17 cellular contexts compared by ENCODE assay signal in the genomic region with DNA sequence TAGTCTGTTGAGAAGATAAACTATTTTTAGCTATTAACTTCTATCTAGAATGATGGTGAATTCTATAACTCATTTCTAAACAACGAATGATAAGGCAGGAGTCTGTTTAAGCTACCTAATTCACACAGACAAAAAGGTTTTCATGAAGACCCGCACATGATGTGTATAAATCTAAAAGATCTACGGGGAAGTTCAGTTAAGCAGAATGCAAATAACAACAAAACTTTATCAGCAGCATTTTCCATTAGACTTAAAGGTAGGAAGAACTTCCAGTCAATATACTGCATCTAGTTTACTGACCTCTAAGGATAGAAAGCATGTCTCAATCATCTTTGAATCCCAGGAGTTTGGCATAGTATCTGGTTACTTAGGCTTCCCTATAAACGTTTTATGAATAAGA.
DNase-seq lines count a peak whose midpoint lies in the region; ATAC-seq, FAIRE-seq and TF ChIP-seq lines count a peak whose summit lies in the region.
"Had no signal": no experiment of that assay in that cellular context is flagged by ENCODE, and none has a peak within 500 bp of the region (broad histone marks: within the 10 kb centered on the region; RNA-seq: fewer than 3 reads in every experiment).

No MANE protein-coding gene starts in this region.

- no peaks in the 10 kb centered on the region for H3K36me3 Mint-ChIP-seq in natural killer cell
- H3K36me3 Mint-ChIP-seq in natural killer cell treated with Interleukin-12 subunit alpha and Interleukin-12 subunit beta and Interleukin-15 and Interleukin-18, amount 100 ng/mL, for 72 hours, result peaks cover 37% of the 10 kb centered on the region

- H2AFZ ChIP-seq in KMS-11 (ENCODE audit: low read depth) (no peak overlapping the region), GM12878 (ENCODE audit: control insufficient read depth, low read depth, low read length) (no peak overlapping the region)

- TF ChIP-seq RAD21 in GM12878 (IDR thresholded peaks at IDR 0.05; ENCODE audit: insufficient read depth, low read depth, low read length), result no peak

- H3K4me2 ChIP-seq in KMS-11 (no peak overlapping the region), GM12878 (ENCODE audit: control insufficient read depth, insufficient read depth) (no peak overlapping the region)
- H3K4me2 ChIP-seq: BLaER1 treated with 17β-estradiol and CSF1 and Interleukin-3, amounts not matched to agents 10 nM and 100 nM had no signal

- CTCF ChIA-PET in GM12878 (lab: Yijun Ruan, JAX), result interaction anchor here (1.1 kb wide), 2 partner anchors 8 kb away, joined by 3 to 5 read pairs; no protein-coding TSS in a partner anchor

- H3K27ac ChIP-seq in KMS-11 (peak overlapping the region; percentile 1; the same call in 1 of the 2 replicates), GM12878 (ENCODE audit: control insufficient read depth, insufficient read depth) (no peak overlapping the region)
- H3K27ac ChIP-seq: BLaER1 treated with 17β-estradiol and CSF1 and Interleukin-3, amounts not matched to agents 10 nM and 100 nM had no signal

- no peak overlapping the region for H3K4me3 ChIP-seq in KMS-11 (IDR thresholded peaks at IDR 0.05; ENCODE audit: insufficient read depth, low read depth, low read length)
- H3K4me3 ChIP-seq in GM12878, result no peak overlapping the region
- H3K4me3 ChIP-seq: BLaER1 treated with 17β-estradiol and CSF1 and Interleukin-3, amounts not matched to agents 10 nM and 100 nM; HAP-1 had no signal

- H3K9me3 ChIP-seq in GM12878 (replicated peaks; ENCODE audit: control insufficient read depth, insufficient read depth, low read length), result peaks cover 3% of the 10 kb centered on the region
- H3K9me3 ChIP-seq: HAP-1 had no signal

- H3K9ac ChIP-seq in KMS-11 (no peak overlapping the region), GM12878 (ENCODE audit: control insufficient read depth, insufficient read depth, low read length) (no peak overlapping the region)
- H3K9ac ChIP-seq: BLaER1 treated with 17β-estradiol and CSF1 and Interleukin-3, amounts not matched to agents 10 nM and 100 nM had no signal

- H3K27me3 ChIP-seq in KMS-11 (ENCODE audit: insufficient read depth, low read depth) (no peaks in the 10 kb centered on the region), GM12878 (replicated peaks in 1 of 2; ENCODE audit: control insufficient read depth in 2 of 2, insufficient read depth in 2 of 2, low read length in 1 of 2) (no peaks in the 10 kb centered on the region)
- H3K27me3 ChIP-seq: BLaER1 treated with 17β-estradiol and CSF1 and Interleukin-3, amounts not matched to agents 10 nM and 100 nM had no signal

- H3K4me1 ChIP-seq in KMS-11 (ENCODE audit: low read depth, poor library complexity, severe bottlenecking) (peaks cover 92% of the 10 kb centered on the region), GM12878 (ENCODE audit: control insufficient read depth, insufficient read depth, low read length) (peaks cover 13% of the 10 kb centered on the region)
- H3K4me1 ChIP-seq: BLaER1 treated with 17β-estradiol and CSF1 and Interleukin-3, amounts not matched to agents 10 nM and 100 nM; HAP-1 had no signal

- no peak for TF ChIP-seq CTCF in natural killer cell (IDR thresholded peaks at IDR 0.05)
- no peak for TF ChIP-seq CTCF in KMS-11 (conservative IDR thresholded peaks at IDR 0.05; ENCODE audit: low read depth, low read length)
- no peak for TF ChIP-seq CTCF in GM12878 (IDR thresholded peaks at IDR 0.05 in 2 of 3, conservative IDR thresholded peaks at IDR 0.05 in 1 of 3; ENCODE audit: control insufficient read depth in 2 of 3, extremely low read depth in 1 of 3, insufficient read depth in 1 of 3, low read depth in 3 of 3, low read length in 3 of 3)

- peak overlapping the region; percentile 0 to 1 for H3K27ac Mint-ChIP-seq in natural killer cell
- peak overlapping the region in 1 of 2 donors; percentile 13 for H3K27ac Mint-ChIP-seq in natural killer cell treated with Interleukin-12 subunit alpha and Interleukin-12 subunit beta and Interleukin-15 and Interleukin-18, amount 100 ng/mL, for 72 hours
- H3K27ac Mint-ChIP-seq: B cell had no signal

- H4K20me1 ChIP-seq in KMS-11 (ENCODE audit: insufficient read depth) (no peaks in the 10 kb centered on the region), GM12878 (ENCODE audit: control insufficient read depth, insufficient read depth) (no peaks in the 10 kb centered on the region)
- H4K20me1 ChIP-seq: BLaER1 treated with 17β-estradiol and CSF1 and Interleukin-3, amounts not matched to agents 10 nM and 100 nM had no signal

- peaks cover 21% of the 10 kb centered on the region; the same call in 1 of the 2 replicates for H3K36me3 ChIP-seq in KMS-11 (ENCODE audit: insufficient read depth)
- H3K36me3 ChIP-seq in GM12878 (ENCODE audit: control insufficient read depth in 2 of 2, insufficient read depth in 2 of 2, low read length in 1 of 2), result peaks cover 3 to 6% of the 10 kb centered on the region in 2 experiments; a peak in 3 of 4 replicates
- H3K36me3 ChIP-seq: HAP-1 had no signal

- FAIRE-seq in GM12878 (lab: Jason Lieb, UNC), result no peak
- FAIRE-seq: H1 had no signal

- RAD21 ChIA-PET in GM12878 (lab: Charles Lee; ENCODE audit: unreplicated experiment), result interaction anchor here (1.1 kb wide), 1 partner anchor 10 kb away, joined by 7 read pairs; no protein-coding TSS in a partner anchor

- SMC1A ChIA-PET in GM12878 (lab: Charles Lee; ENCODE audit: uncharacterized antibody, unreplicated experiment), result interaction anchor here (0.7 to 3.6 kb wide), 8 partner anchors 9 to 59 kb away, joined by 3 to 14 read pairs (median 4); no protein-coding TSS in a partner anchor

- H3K4me3 Mint-ChIP-seq in natural killer cell, result no peak overlapping the region
- H3K4me3 Mint-ChIP-seq in natural killer cell treated with Interleukin-12 subunit alpha and Interleukin-12 subunit beta and Interleukin-15 and Interleukin-18, amount 100 ng/mL, for 72 hours, result no peak overlapping the region
- H3K4me3 Mint-ChIP-seq: B cell; CD8-positive, alpha-beta memory T cell had no signal

- H3K79me2 ChIP-seq in KMS-11 (ENCODE audit: insufficient read depth, low read depth) (peaks cover 98% of the 10 kb centered on the region), GM12878 (ENCODE audit: control insufficient read depth, insufficient read depth, low read length) (peaks cover 22% of the 10 kb centered on the region)

- no peak for ATAC-seq in natural killer cell
- ATAC-seq in natural killer cell treated with Interleukin-12 subunit alpha and Interleukin-12 subunit beta and Interleukin-15 and Interleukin-18, amount 100 ng/mL, for 72 hours, result no peak
- no peak for ATAC-seq in GM12878
- no peak for ATAC-seq in HG03460 (IDR thresholded peaks at IDR 0.05; ENCODE audit: unreplicated experiment)

- H3K27me3 Mint-ChIP-seq in natural killer cell (ENCODE audit: low read depth in 2 of 2), result no peaks in the 10 kb centered on the region
- H3K27me3 Mint-ChIP-seq in natural killer cell treated with Interleukin-12 subunit alpha and Interleukin-12 subunit beta and Interleukin-15 and Interleukin-18, amount 100 ng/mL, for 72 hours, result no peaks in the 10 kb centered on the region
- H3K27me3 Mint-ChIP-seq: B cell; CD8-positive, alpha-beta memory T cell had no signal

- TF ChIP-seq EP300 in GM12878 (IDR thresholded peaks at IDR 0.05; ENCODE audit: borderline replicate concordance in 1 of 2, control insufficient read depth in 1 of 2, low read depth in 2 of 2, low read length in 2 of 2), result no peak

- no peak for TF ChIP-seq POLR2A in GM12878 (IDR thresholded peaks at IDR 0.05; ENCODE audit: low read depth, low read length)

- H3K9me3 Mint-ChIP-seq in natural killer cell, result no peaks in the 10 kb centered on the region
- no peaks in the 10 kb centered on the region for H3K9me3 Mint-ChIP-seq in natural killer cell treated with Interleukin-12 subunit alpha and Interleukin-12 subunit beta and Interleukin-15 and Interleukin-18, amount 100 ng/mL, for 72 hours
- H3K9me3 Mint-ChIP-seq: CD8-positive, alpha-beta memory T cell had no signal

- intact Hi-C loops in natural killer cell (cut with micrococcal nuclease), result no loop called here
- intact Hi-C loops in GM12878 (cut with micrococcal nuclease; ENCODE audit: unreplicated experiment), result no loop called here

- POLR2A ChIA-PET in GM12878 (lab: Charles Lee), result no interaction called here

- 75% methylated on average over 4 of the region's 4 CpGs for WGBS in GM12878 (ENCODE audit: insufficient coverage, insufficient replicate concordance, low lambda C conversion rate, missing lambda C conversion rate)

- H3K4me1 Mint-ChIP-seq in natural killer cell, result peaks cover 15 to 22% of the 10 kb centered on the region in 2 donors
- H3K4me1 Mint-ChIP-seq in natural killer cell treated with Interleukin-12 subunit alpha and Interleukin-12 subunit beta and Interleukin-15 and Interleukin-18, amount 100 ng/mL, for 72 hours (ENCODE audit: low read depth in 2 of 2), result peaks cover 41 to 43% of the 10 kb centered on the region in 2 donors

- no TSS peak for BruUV-seq in GM12878 (replicated peaks; lab: Mats Ljungman, UMichigan)

- DNase-seq in natural killer cell (no peak), GM12878 (ENCODE audit: low read depth, low spot score) (no peak), NK-92 (lab: John Stamatoyannopoulos, UW; ENCODE audit: unreplicated experiment) (no peak), DMS 273 treated with DMSO at 0.1 percent for 48 hours (lab: John Stamatoyannopoulos, UW) (no peak)
- DNase-seq in natural killer cell treated with Interleukin-12 subunit alpha and Interleukin-12 subunit beta and Interleukin-15 and Interleukin-18, amount 100 ng/mL, for 72 hours (ENCODE audit: low spot score), result no peak
- DNase-seq: 8988T; CD8-positive, alpha-beta memory T cell; COR-L47; DMS153; DMS79; GF-D8 had no signal

- in situ Hi-C loops in GM12878 (cut with MboI), result no loop called here

TF ChIP-seq in GM12878, 131 proteins besides CTCF, POLR2A, EP300 and RAD21 (continues in another document):
- TF ChIP-seq SPI1 (IDR thresholded peaks at IDR 0.05; ENCODE audit: borderline replicate concordance, insufficient read depth, low read depth, low read length), result no peak
- TF ChIP-seq IKZF2 (IDR thresholded peaks at IDR 0.05), result no peak
